Comparison of ENCODE assay signal across 9 cellular contexts in genomic region chr1:204466416-204467405, GRCh38. TPM values are rescaled to one million over a fixed set of nuclear protein-coding genes. Genes with fewer than 3 reads are reported as not detected.
DNase-seq lines count a peak whose midpoint lies in the region; ATAC-seq and FAIRE-seq lines count a peak whose summit lies in the region.
"Had no signal": no experiment of that assay in that cellular context is flagged by ENCODE, and none has a peak within 500 bp of the region (broad histone marks: within the 10 kb centered on the region; RNA-seq: fewer than 3 reads in every experiment).

No MANE protein-coding gene starts in this region.

- no peak for ATAC-seq in GM19397 (IDR thresholded peaks at IDR 0.05; ENCODE audit: unreplicated experiment)

- H3K27me3 ChIP-seq in HUES48 (ENCODE audit: control insufficient read depth, insufficient read depth, low read length) (no peaks in the 10 kb centered on the region), layer of hippocampus (ENCODE audit: control insufficient read depth, insufficient read depth, low read length) (no peaks in the 10 kb centered on the region), subcutaneous abdominal adipose tissue (ENCODE audit: control insufficient read depth in 5 of 5, insufficient read depth in 4 of 5, low read length in 5 of 5) (no peaks in the 10 kb centered on the region), small intestine (ENCODE audit: control insufficient read depth in 2 of 2, insufficient read depth in 2 of 2, low read length in 2 of 2) (no peaks in the 10 kb centered on the region)

- peaks cover 16% of the 10 kb centered on the region for H3K36me3 Mint-ChIP-seq in activated T-helper 2 cell treated with anti-CD3 and anti-CD28 coated beads, Interferon-gamma antibody, Interleukin-2, Interleukin-4, amounts not matched to agents 10 μg/mL and 5 μg/mL and 100 μg/mL, durations not matched to agents 14 hours and 24 hours and 36 hours (ENCODE audit: low read depth)

- H3K4me3 Mint-ChIP-seq in activated T-helper 2 cell treated with anti-CD3 and anti-CD28 coated beads, Interferon-gamma antibody, Interleukin-2, Interleukin-4, amounts not matched to agents 10 μg/mL and 5 μg/mL and 100 μg/mL, durations not matched to agents 14 hours and 24 hours and 36 hours (ENCODE audit: low read depth): no peak overlapping the region

- no peak for FAIRE-seq in small intestine (lab: Jason Lieb, UNC)

- no peak overlapping the region for H3K27ac Mint-ChIP-seq in activated T-helper 2 cell treated with anti-CD3 and anti-CD28 coated beads, Interferon-gamma antibody, Interleukin-2, Interleukin-4, amounts not matched to agents 10 μg/mL and 5 μg/mL and 100 μg/mL, durations not matched to agents 14 hours and 24 hours and 36 hours

- no peaks in the 10 kb centered on the region for H3K9me3 Mint-ChIP-seq in activated T-helper 2 cell treated with anti-CD3 and anti-CD28 coated beads, Interferon-gamma antibody, Interleukin-2, Interleukin-4, amounts not matched to agents 10 μg/mL and 5 μg/mL and 100 μg/mL, durations not matched to agents 14 hours and 24 hours and 36 hours

- H3K4me3 ChIP-seq in HUES48 (ENCODE audit: low read depth, low read length): no peak overlapping the region
- H3K4me3 ChIP-seq in subcutaneous abdominal adipose tissue (ENCODE audit: low read depth in 1 of 5, low read length in 5 of 5): peak overlapping the region in 3 of 5 donors; percentile 11 to 24 (median 18)
- no peak overlapping the region for H3K4me3 ChIP-seq in small intestine (ENCODE audit: low read depth in 1 of 2, low read length in 2 of 2)

- H3K36me3 ChIP-seq in HUES48 (ENCODE audit: control insufficient read depth, insufficient read depth, low read length): peaks cover 22% of the 10 kb centered on the region
- H3K36me3 ChIP-seq in subcutaneous abdominal adipose tissue (ENCODE audit: control insufficient read depth in 5 of 5, insufficient read depth in 5 of 5, low read length in 5 of 5): peaks cover 0 to 40% (median 24%) of the 10 kb centered on the region in 5 donors
- peaks cover 0 to 15% of the 10 kb centered on the region in 2 donors for H3K36me3 ChIP-seq in small intestine (ENCODE audit: control insufficient read depth in 2 of 2, insufficient read depth in 2 of 2, low read length in 2 of 2)
- H3K36me3 ChIP-seq: WERI-Rb-1 had no signal

- DNase-seq in anterior cingulate cortex (lab: John Stamatoyannopoulos, UW) (peak in 54 of 58 donors; percentile 38 to 99 (median 81)), small intestine (no peak)
- DNase-seq in activated T-helper 2 cell treated with anti-CD3 and anti-CD28 coated beads, Interferon-gamma antibody, Interleukin-2, Interleukin-4, amounts not matched to agents 10 μg/mL and 5 μg/mL and 100 μg/mL, durations not matched to agents 14 hours and 24 hours and 36 hours (ENCODE audit: low spot score): no peak

- H3K4me1 Mint-ChIP-seq in activated T-helper 2 cell treated with anti-CD3 and anti-CD28 coated beads, Interferon-gamma antibody, Interleukin-2, Interleukin-4, amounts not matched to agents 10 μg/mL and 5 μg/mL and 100 μg/mL, durations not matched to agents 14 hours and 24 hours and 36 hours (ENCODE audit: low read depth): peaks cover 34% of the 10 kb centered on the region

- WGBS in small intestine, 3 donors: 76 to 85% (median 82%) methylated on average over 17 of the region's 17 CpGs

- intact Hi-C loops in activated T-helper 2 cell treated with anti-CD3 and anti-CD28 coated beads, Interferon-gamma antibody, Interleukin-2, Interleukin-4, amounts not matched to agents 10 μg/mL and 5 μg/mL and 100 μg/mL, durations not matched to agents 14 hours and 24 hours and 36 hours (cut with micrococcal nuclease): no loop called here

- H3K27me3 Mint-ChIP-seq in activated T-helper 2 cell treated with anti-CD3 and anti-CD28 coated beads, Interferon-gamma antibody, Interleukin-2, Interleukin-4, amounts not matched to agents 10 μg/mL and 5 μg/mL and 100 μg/mL, durations not matched to agents 14 hours and 24 hours and 36 hours (ENCODE audit: low read depth): no peaks in the 10 kb centered on the region

- H3K4me1 ChIP-seq in HUES48 (ENCODE audit: control insufficient read depth, insufficient read depth, low read length) (peaks cover 3% of the 10 kb centered on the region; the same call in 1 of the 2 replicates), subcutaneous abdominal adipose tissue (ENCODE audit: control insufficient read depth in 5 of 5, insufficient read depth in 5 of 5, low read length in 5 of 5) (peaks cover 32 to 79% (median 68%) of the 10 kb centered on the region in 5 donors), small intestine (ENCODE audit: control insufficient read depth in 2 of 2, insufficient read depth in 1 of 2, low read depth in 1 of 2, low read length in 1 of 2) (no peaks in the 10 kb centered on the region)

- no peaks in the 10 kb centered on the region for H3K9me3 ChIP-seq in HUES48 (ENCODE audit: control insufficient read depth, insufficient read depth, low read length)
- no peaks in the 10 kb centered on the region for H3K9me3 ChIP-seq in subcutaneous abdominal adipose tissue (ENCODE audit: control insufficient read depth in 5 of 5, low read length in 5 of 5)
- H3K9me3 ChIP-seq in small intestine (ENCODE audit: control insufficient read depth, low read depth): no peaks in the 10 kb centered on the region

- H3K27ac ChIP-seq in HUES48 (ENCODE audit: low read depth, low read length): peak overlapping the region; percentile 33
- peak overlapping the region; percentile 98 for H3K27ac ChIP-seq in layer of hippocampus (ENCODE audit: low read depth, low read length)
- peak overlapping the region; percentile 64 for H3K27ac ChIP-seq in subcutaneous abdominal adipose tissue (ENCODE audit: low read depth, low read length)
- H3K27ac ChIP-seq in small intestine (ENCODE audit: low read depth in 1 of 2, low read length in 1 of 2): peak overlapping the region in 1 of 2 donors; percentile 45
- H3K27ac ChIP-seq: HL-60, WERI-Rb-1 had no signal

- H3K9ac ChIP-seq in HUES48 (ENCODE audit: low read depth, low read length) (no peak overlapping the region), subcutaneous abdominal adipose tissue (ENCODE audit: low read length in 5 of 5) (peak overlapping the region; percentile 17 to 51 (median 20))

RNA-seq across cellular contexts. Expression of gene PIK3C2B, which starts 27.9 kb away (rescaled TPM):
- total RNA-seq in activated T-helper 2 cell treated with anti-CD3 and anti-CD28 coated beads, Interferon-gamma antibody, Interleukin-2, Interleukin-4, amounts not matched to agents 10 μg/mL and 5 μg/mL and 100 μg/mL, durations not matched to agents 14 hours and 24 hours and 36 hours: 16.9 and 18.5 TPM in 2 replicates
- polyA plus RNA-seq in small intestine: 10 to 100 TPM in 2 of 3 donors, 1 to 10 TPM in 1; 8.1 to 23.7 (median 11.2) TPM

RNA-seq across cellular contexts. Expression of gene MDM4, which starts 49.5 kb away (rescaled TPM):
- 74.5 and 79.1 TPM in 2 replicates for total RNA-seq in activated T-helper 2 cell treated with anti-CD3 and anti-CD28 coated beads, Interferon-gamma antibody, Interleukin-2, Interleukin-4, amounts not matched to agents 10 μg/mL and 5 μg/mL and 100 μg/mL, durations not matched to agents 14 hours and 24 hours and 36 hours
- 1 to 10 TPM; 4.1 to 7.2 (median 6.0) TPM for polyA plus RNA-seq in small intestine

RNA-seq across cellular contexts. Expression of gene PPP1R15B, which starts 55.1 kb away (rescaled TPM):
- 63.4 and 64.3 TPM in 2 replicates for total RNA-seq in activated T-helper 2 cell treated with anti-CD3 and anti-CD28 coated beads, Interferon-gamma antibody, Interleukin-2, Interleukin-4, amounts not matched to agents 10 μg/mL and 5 μg/mL and 100 μg/mL, durations not matched to agents 14 hours and 24 hours and 36 hours
- polyA plus RNA-seq in small intestine: 10 to 100 TPM in 1 of 3 donors, 1 to 10 TPM in 2; 9.4 to 25.6 (median 9.7) TPM

Comparison
In these comparisons a context has a peak if more than half of its experiments do, and no peak if none do; other contexts are left out.
1. H3K4me3 ChIP-seq: peak in subcutaneous abdominal adipose tissue (3 of 5); none in HUES48 (single experiment) and small intestine (0 of 2).
2. DNase-seq: peak in anterior cingulate cortex (54 of 58); none in activated T-helper 2 cell treated with anti-CD3 and anti-CD28 coated beads, Interferon-gamma antibody, Interleukin-2, Interleukin-4, amounts not matched to agents 10 μg/mL and 5 μg/mL and 100 μg/mL, durations not matched to agents 14 hours and 24 hours and 36 hours (single experiment) and small intestine (single experiment).